ENCODE assay signal across 8 cellular contexts in genomic region chr12:76085159-76085868, GRCh38. TPM values are rescaled to one million over a fixed set of nuclear protein-coding genes. Genes with fewer than 3 reads are reported as not detected.
DNase-seq lines count a peak whose midpoint lies in the region; ATAC-seq, FAIRE-seq and TF ChIP-seq lines count a peak whose summit lies in the region.

No MANE protein-coding gene starts in this region.

- in situ Hi-C loops in KBM-7 (cut with MboI; ENCODE audit: low pct_unique_long_range_greater_than_20kb, low sequenced_read_pairs), result no loop called here

- DNase-seq in NCI-H1417 (lab: John Stamatoyannopoulos, UW), result peak; percentile 34 to 76 (median 70)
- no peak for DNase-seq in NCI-H1417 treated with DMSO at 0.1 percent for 48 hours (lab: John Stamatoyannopoulos, UW)
- peak; percentile 48 for DNase-seq in KBM-7
- peak; percentile 67 for DNase-seq in activated CD4-positive, alpha-beta T cell treated with anti-CD3 and anti-CD28 coated beads for 36 hours
- DNase-seq in endothelial cell of umbilical vein (ENCODE audit: low read depth, low spot score), result peak; percentile 67
- DNase-seq in naive B cell, result peak; percentile 38
- no peak for DNase-seq in upper lobe of left lung

- 2 to 4% methylated on average over 23 of the region's 23 CpGs for WGBS in upper lobe of left lung, 2 donors

- CTCF ChIA-PET in activated CD4-positive, alpha-beta T cell treated with anti-CD3 and anti-CD28 coated beads for 36 hours (lab: Charles Lee), result interaction anchor here (0.7 kb wide), 1 partner anchor 263 kb away, joined by 3 read pairs; the partner anchor contains the start of gene BBS10
- CTCF ChIA-PET in endothelial cell of umbilical vein (lab: Charles Lee), result interaction anchor here (1.7 to 5.6 kb wide), 2 partner anchors 74 to 262 kb away, joined by 7 to 30 read pairs; partner anchors contain the start of gene BBS10

- ATAC-seq in GM21528 (IDR thresholded peaks at IDR 0.05; ENCODE audit: low FRiP score, unreplicated experiment) (peak; percentile 25), naive B cell (ENCODE audit: low read depth in 2 of 2) (peak; percentile 34), upper lobe of left lung (ENCODE audit: low FRiP score in 2 of 2) (peak in 1 of 2 donors; percentile 2)
- peak; percentile 10 for ATAC-seq in activated CD4-positive, alpha-beta T cell treated with anti-CD3 and anti-CD28 coated beads for 36 hours

- TF ChIP-seq CTCF in endothelial cell of umbilical vein (IDR thresholded peaks at IDR 0.05; ENCODE audit: extremely low read depth in 1 of 2, insufficient read depth in 1 of 2, low read depth in 1 of 2, low read length in 2 of 2), result peak in 1 of 2 donors; percentile 38
- TF ChIP-seq CTCF in upper lobe of left lung (IDR thresholded peaks at IDR 0.05), result peak in 1 of 6 experiments; percentile 13

- no peaks in the 10 kb centered on the region for H3K36me3 ChIP-seq in endothelial cell of umbilical vein (ENCODE audit: control insufficient read depth in 2 of 2, extremely low read depth in 1 of 2, insufficient read depth in 2 of 2, low read length in 2 of 2)
- H3K36me3 ChIP-seq in upper lobe of left lung, result no peaks in the 10 kb centered on the region

- intact Hi-C loops in activated CD4-positive, alpha-beta T cell treated with anti-CD3 and anti-CD28 coated beads for 36 hours (cut with DNase I, micrococcal nuclease), result loop anchor here (1.0 to 2.0 kb wide), 11 partner anchors 65 to 751 kb away; partner anchors contain the start of genes KRR1 (in 2 of the 2), GLIPR1 (in 1 of the 2), GLIPR1L1 (in 1 of the 2) and GLIPR1L2 (in 1 of the 2)
- intact Hi-C loops in endothelial cell of umbilical vein (cut with micrococcal nuclease), result loop anchor here (2.0 kb wide), 3 partner anchors 39 to 191 kb away; no protein-coding TSS in a partner anchor

- peak overlapping the region; percentile 95 for H3K4me2 ChIP-seq in endothelial cell of umbilical vein (ENCODE audit: insufficient read depth, low read length)

- peaks cover 39% of the 10 kb centered on the region for H3K79me2 ChIP-seq in endothelial cell of umbilical vein (ENCODE audit: control insufficient read depth, insufficient read depth, low read length)

- dilution Hi-C loops in endothelial cell of umbilical vein (cut with MboI; ENCODE audit: extremely low pct_ligation_motif_present, low sequenced_read_pairs), result loop anchor here (25.0 kb wide), 1 partner anchor 252 kb away; the partner anchor contains the start of gene BBS10

- TF ChIP-seq EP300 in upper lobe of left lung (IDR thresholded peaks at IDR 0.05), result no peak

- peaks cover 29% of the 10 kb centered on the region for H3K36me3 Mint-ChIP-seq in activated CD4-positive, alpha-beta T cell treated with anti-CD3 and anti-CD28 coated beads for 36 hours (ENCODE audit: low read depth)
- no peaks in the 10 kb centered on the region for H3K36me3 Mint-ChIP-seq in naive B cell

- no peaks in the 10 kb centered on the region for H3K27me3 Mint-ChIP-seq in activated CD4-positive, alpha-beta T cell treated with anti-CD3 and anti-CD28 coated beads for 36 hours
- no peaks in the 10 kb centered on the region for H3K27me3 Mint-ChIP-seq in naive B cell

- H3K4me1 Mint-ChIP-seq in activated CD4-positive, alpha-beta T cell treated with anti-CD3 and anti-CD28 coated beads for 36 hours, result peaks cover 35% of the 10 kb centered on the region
- peaks cover 29 to 50% (median 45%) of the 10 kb centered on the region in 3 donors for H3K4me1 Mint-ChIP-seq in naive B cell

- TF ChIP-seq POLR2A in endothelial cell of umbilical vein (IDR thresholded peaks at IDR 0.05; ENCODE audit: low read depth, low read length) (no peak), upper lobe of left lung (IDR thresholded peaks at IDR 0.05) (no peak)

- peak; percentile 75 for FAIRE-seq in endothelial cell of umbilical vein (lab: Jason Lieb, UNC)

- no TSS peak for BruUV-seq in endothelial cell of umbilical vein (replicated peaks; lab: Mats Ljungman, UMichigan)

- H3K9me1 ChIP-seq in endothelial cell of umbilical vein (replicated peaks; ENCODE audit: control insufficient read depth, extremely low read depth, insufficient read depth, low read length), result no peaks in the 10 kb centered on the region

- H2AFZ ChIP-seq in endothelial cell of umbilical vein (ENCODE audit: low read depth, low read length), result peak overlapping the region; percentile 90

- POLR2A ChIA-PET in activated CD4-positive, alpha-beta T cell treated with anti-CD3 and anti-CD28 coated beads for 36 hours (lab: Charles Lee), result interaction anchor here (0.6 kb wide), 1 partner anchor 272 kb away, joined by 3 read pairs; no protein-coding TSS in a partner anchor
- POLR2A ChIA-PET in endothelial cell of umbilical vein (lab: Charles Lee), result no interaction called here

- H3K9me3 Mint-ChIP-seq in activated CD4-positive, alpha-beta T cell treated with anti-CD3 and anti-CD28 coated beads for 36 hours (ENCODE audit: low read depth), result no peaks in the 10 kb centered on the region
- H3K9me3 Mint-ChIP-seq in naive B cell, result no peaks in the 10 kb centered on the region

- H3K9me3 ChIP-seq in endothelial cell of umbilical vein (replicated peaks; ENCODE audit: control insufficient read depth, insufficient read depth, low read length) (no peaks in the 10 kb centered on the region), upper lobe of left lung (no peaks in the 10 kb centered on the region)

- H3K27me3 ChIP-seq in endothelial cell of umbilical vein (ENCODE audit: control insufficient read depth in 2 of 2, insufficient read depth in 2 of 2, low read length in 2 of 2), result no peaks in the 10 kb centered on the region
- no peaks in the 10 kb centered on the region for H3K27me3 ChIP-seq in upper lobe of left lung

- peak overlapping the region; percentile 17 to 99 (median 76) for H3K4me3 ChIP-seq in endothelial cell of umbilical vein (replicated peaks in 1 of 3; ENCODE audit: insufficient read depth in 1 of 3, low read depth in 1 of 3, low read length in 3 of 3)
- H3K4me3 ChIP-seq in upper lobe of left lung, result peak overlapping the region; percentile 27 to 87 (median 82)

- H3K4me3 Mint-ChIP-seq in activated CD4-positive, alpha-beta T cell treated with anti-CD3 and anti-CD28 coated beads for 36 hours, result peak overlapping the region; percentile 79
- peak overlapping the region; percentile 95 to 100 (median 98) for H3K4me3 Mint-ChIP-seq in naive B cell

- peaks cover 37% of the 10 kb centered on the region for H3K4me1 ChIP-seq in endothelial cell of umbilical vein (ENCODE audit: control insufficient read depth, extremely low read depth, insufficient read depth, low read length)
- H3K4me1 ChIP-seq in upper lobe of left lung, result peaks cover 12 to 40% (median 16%) of the 10 kb centered on the region in 4 donors

- H4K20me1 ChIP-seq in endothelial cell of umbilical vein (replicated peaks; ENCODE audit: control insufficient read depth, extremely low read depth, insufficient read depth, low read length), result peaks cover 8% of the 10 kb centered on the region

- H3K27ac Mint-ChIP-seq in activated CD4-positive, alpha-beta T cell treated with anti-CD3 and anti-CD28 coated beads for 36 hours, result peak overlapping the region; percentile 98
- peak overlapping the region; percentile 99 to 100 (median 100) for H3K27ac Mint-ChIP-seq in naive B cell

- H3K27ac ChIP-seq in endothelial cell of umbilical vein (ENCODE audit: insufficient read depth, low read depth, low read length) (peak overlapping the region; percentile 92), upper lobe of left lung (peak overlapping the region; percentile 98 to 99 (median 99))

- peak overlapping the region; percentile 99 for H3K9ac ChIP-seq in endothelial cell of umbilical vein (replicated peaks; ENCODE audit: extremely low read depth, insufficient read depth, low read length)

TF ChIP-seq in endothelial cell of umbilical vein, 7 proteins besides CTCF, POLR2A, EP300 and RAD21:
- TF ChIP-seq MYC (IDR thresholded peaks at IDR 0.05; ENCODE audit: low read depth, low read length), result no peak
- TF ChIP-seq FOS (IDR thresholded peaks at IDR 0.05; ENCODE audit: borderline replicate concordance, insufficient read depth, low read length), result peak; percentile 27
- no peak for TF ChIP-seq GATA2 (IDR thresholded peaks at IDR 0.05; ENCODE audit: insufficient read depth, insufficient read length, low read depth, low read length)

RNA-seq across cellular contexts. Expression of gene NAP1L1, which starts 0.8 kb away (rescaled TPM):
- total RNA-seq in activated CD4-positive, alpha-beta T cell treated with anti-CD3 and anti-CD28 coated beads for 36 hours, result 1,000 to 10,000 TPM in 1 of 2 experiments, 100 to 1,000 TPM in 1; 959 to 1,004 TPM
- 649 and 665 TPM in 2 replicates for total RNA-seq in endothelial cell of umbilical vein
- polyA plus RNA-seq in endothelial cell of umbilical vein, result 78.8 and 127 TPM in 2 replicates
- polyA plus RNA-seq in endothelial cell of umbilical vein (2011; cell fraction: cytosol; rRNA removed), result 340 and 349 TPM in 2 replicates
- 222 and 301 TPM in 2 replicates for polyA plus RNA-seq in endothelial cell of umbilical vein (2011; cell fraction: nucleus; rRNA removed)
- 819 and 954 TPM in 2 replicates for polyA plus RNA-seq in endothelial cell of umbilical vein (2012)
- polyA minus RNA-seq in endothelial cell of umbilical vein, result 109 and 130 TPM in 2 replicates
- polyA minus RNA-seq in endothelial cell of umbilical vein (2011; cell fraction: cytosol; rRNA and poly(A)+ RNA removed), result 305 TPM
- 196 and 279 TPM in 2 replicates for polyA minus RNA-seq in endothelial cell of umbilical vein (2011; cell fraction: nucleus; rRNA and poly(A)+ RNA removed)
- polyA plus RNA-seq in naive B cell (ENCODE audit: low read depth in 6 of 6), result 100 to 1,000 TPM; 112 to 223 (median 196) TPM
- total RNA-seq in upper lobe of left lung, result 100 to 1,000 TPM; 245 to 595 (median 329) TPM

RNA-seq across cellular contexts. Expression of gene PHLDA1, which starts 53.7 kb away (rescaled TPM):
- 10 to 100 TPM; 12.3 to 14.3 TPM for total RNA-seq in activated CD4-positive, alpha-beta T cell treated with anti-CD3 and anti-CD28 coated beads for 36 hours
- 26.8 and 30.8 TPM in 2 replicates for total RNA-seq in endothelial cell of umbilical vein
- polyA plus RNA-seq in endothelial cell of umbilical vein, result 13.8 and 14.1 TPM in 2 replicates
- polyA plus RNA-seq in endothelial cell of umbilical vein (2011; cell fraction: cytosol; rRNA removed), result 9.5 and 10.7 TPM in 2 replicates
- 12.0 and 13.5 TPM in 2 replicates for polyA plus RNA-seq in endothelial cell of umbilical vein (2011; cell fraction: nucleus; rRNA removed)
- polyA plus RNA-seq in endothelial cell of umbilical vein (2012), result 15.9 and 23.2 TPM in 2 replicates
- 12.6 and 18.0 TPM in 2 replicates for polyA minus RNA-seq in endothelial cell of umbilical vein
- 6.0 TPM for polyA minus RNA-seq in endothelial cell of umbilical vein (2011; cell fraction: cytosol; rRNA and poly(A)+ RNA removed)
- 23.9 and 38.3 TPM in 2 replicates for polyA minus RNA-seq in endothelial cell of umbilical vein (2011; cell fraction: nucleus; rRNA and poly(A)+ RNA removed)
- under 1 TPM; 0.11 to 0.30 (median 0.16) TPM for polyA plus RNA-seq in naive B cell (ENCODE audit: low read depth in 6 of 6)
- 10 to 100 TPM in 5 of 6 donors, 1 to 10 TPM in 1; 5.2 to 31.2 (median 14.0) TPM for total RNA-seq in upper lobe of left lung

Comparison
In these comparisons a context has a peak if more than half of its experiments do, and no peak if none do; other contexts are left out.
1. DNase-seq: peak in NCI-H1417 (3 of 3), KBM-7 (single experiment), activated CD4-positive, alpha-beta T cell treated with anti-CD3 and anti-CD28 coated beads for 36 hours (single experiment), endothelial cell of umbilical vein (single experiment) and naive B cell (single experiment); none in NCI-H1417 treated with DMSO at 0.1 percent for 48 hours (single experiment) and upper lobe of left lung (0 of 2).